20 cellular contexts compared by ENCODE assay signal in genomic region chr21:44535963-44536362, GRCh38. TPM values are rescaled to one million over a fixed set of nuclear protein-coding genes. Genes with fewer than 3 reads are reported as not detected.
"Had no signal": no experiment of that assay in that cellular context is flagged by ENCODE, and none has a peak within 500 bp of the region (broad histone marks: within the 10 kb centered on the region; RNA-seq: fewer than 3 reads in every experiment).

No MANE protein-coding gene starts in this region.

- H3K27me3 Mint-ChIP-seq: T-cell had no signal

- H3K27ac ChIP-seq: left ventricle myocardium inferior, pancreas, sigmoid colon, testis, upper lobe of left lung had no signal

- H3K27ac Mint-ChIP-seq: activated CD4-positive, alpha-beta T cell treated with anti-CD3 and anti-CD28 coated beads, Interleukin-2, amount 10 ng/mL, durations not matched to agents 24 days and 14 days; activated naive CD4-positive, alpha-beta T cell treated with anti-CD3 and anti-CD28 coated beads, Interleukin-2, amount 50 U/mL, for 72 hours; stimulated activated memory B cell treated with anti-CD40 and anti-IgM and Interleukin-4, amounts not matched to agents 10 μg/mL and 1 μg/mL and 100 μg/mL, for 72 hours; T-cell had no signal

- H3K4me1 ChIP-seq: left ventricle myocardium inferior, pancreas, sigmoid colon, testis, upper lobe of left lung had no signal

- H3K4me1 Mint-ChIP-seq: activated CD4-positive, alpha-beta T cell treated with anti-CD3 and anti-CD28 coated beads, Interleukin-2, amount 10 ng/mL, durations not matched to agents 24 days and 14 days; stimulated activated memory B cell treated with anti-CD40 and anti-IgM and Interleukin-4, amounts not matched to agents 10 μg/mL and 1 μg/mL and 100 μg/mL, for 72 hours; T-cell had no signal

- H3K4me3 ChIP-seq: left ventricle myocardium inferior, pancreas, sigmoid colon, testis, upper lobe of left lung had no signal

- H3K36me3 Mint-ChIP-seq: activated naive CD4-positive, alpha-beta T cell treated with anti-CD3 and anti-CD28 coated beads, Interleukin-2, amount 50 U/mL, for 72 hours; stimulated activated memory B cell treated with anti-CD40 and anti-IgM and Interleukin-4, amounts not matched to agents 10 μg/mL and 1 μg/mL and 100 μg/mL, for 72 hours; T-cell had no signal

- H3K9me3 ChIP-seq: left ventricle myocardium inferior, pancreas, testis, upper lobe of left lung had no signal

- H3K9me3 Mint-ChIP-seq: activated naive CD4-positive, alpha-beta T cell treated with anti-CD3 and anti-CD28 coated beads, Interleukin-2, amount 50 U/mL, for 72 hours; stimulated activated memory B cell treated with anti-CD40 and anti-IgM and Interleukin-4, amounts not matched to agents 10 μg/mL and 1 μg/mL and 100 μg/mL, for 72 hours; T-cell had no signal

- ATAC-seq: activated naive CD4-positive, alpha-beta T cell treated with anti-CD3 and anti-CD28 coated beads, Interleukin-2, amount 50 U/mL, for 72 hours; pancreas; SK-N-SH treated with all-trans-retinoic acid at 6 μM for 48 hours; stimulated activated memory B cell treated with anti-CD40 and anti-IgM and Interleukin-4, amounts not matched to agents 10 μg/mL and 1 μg/mL and 100 μg/mL, for 72 hours; T-cell had no signal

- H3K27me3 ChIP-seq: pancreas, testis, upper lobe of left lung had no signal

- H3K4me3 Mint-ChIP-seq: activated CD4-positive, alpha-beta T cell treated with anti-CD3 and anti-CD28 coated beads, Interleukin-2, amount 10 ng/mL, durations not matched to agents 24 days and 14 days; stimulated activated memory B cell treated with anti-CD40 and anti-IgM and Interleukin-4, amounts not matched to agents 10 μg/mL and 1 μg/mL and 100 μg/mL, for 72 hours; T-cell had no signal

- DNase-seq: activated CD4-positive, alpha-beta T cell treated with anti-CD3 and anti-CD28 coated beads, Interleukin-2, amount 10 ng/mL, durations not matched to agents 24 days and 14 days; activated CD4-positive, CD25-positive, alpha-beta regulatory T cell; activated gamma-delta T cell; amygdala; caudate nucleus; erythroblast; foreskin melanocyte; left ventricle myocardium inferior; sigmoid colon; stimulated activated CD4-positive, alpha-beta T cell treated with anti-CD3 and anti-CD28 coated beads, Interleukin-4, amount 100 ng/mL, for 24 hours; testis; upper lobe of left lung had no signal

- H3K36me3 ChIP-seq: left ventricle myocardium inferior, pancreas, sigmoid colon, upper lobe of left lung had no signal

RNA-seq across cellular contexts. Expression of gene KRTAP10-1, which starts 4.0 kb away (rescaled TPM):
- total RNA-seq: activated CD4-positive, alpha-beta T cell treated with anti-CD3 and anti-CD28 coated beads, Interleukin-2, amount 10 ng/mL, durations not matched to agents 24 days and 14 days; activated CD8-positive, alpha-beta memory T cell treated with anti-CD3 and anti-CD28 coated beads for 36 hours; activated naive CD4-positive, alpha-beta T cell treated with anti-CD3 and anti-CD28 coated beads, Interleukin-2, amount 50 U/mL, for 72 hours; kidney epithelial cell; left ventricle myocardium inferior; mononuclear cell; pancreas; sigmoid colon; T-cell; testis; upper lobe of left lung had no signal
- polyA plus RNA-seq: pancreas, sigmoid colon had no signal

RNA-seq across cellular contexts. Expression of gene KRTAP10-2, which starts 15.3 kb away (rescaled TPM):
- total RNA-seq: activated CD4-positive, alpha-beta T cell treated with anti-CD3 and anti-CD28 coated beads, Interleukin-2, amount 10 ng/mL, durations not matched to agents 24 days and 14 days; activated CD8-positive, alpha-beta memory T cell treated with anti-CD3 and anti-CD28 coated beads for 36 hours; activated naive CD4-positive, alpha-beta T cell treated with anti-CD3 and anti-CD28 coated beads, Interleukin-2, amount 50 U/mL, for 72 hours; kidney epithelial cell; left ventricle myocardium inferior; mononuclear cell; pancreas; sigmoid colon; T-cell; testis; upper lobe of left lung had no signal
- polyA plus RNA-seq: pancreas, sigmoid colon had no signal

RNA-seq across cellular contexts. Expression of gene KRTAP10-3, which starts 22.6 kb away (rescaled TPM):
- total RNA-seq: activated CD4-positive, alpha-beta T cell treated with anti-CD3 and anti-CD28 coated beads, Interleukin-2, amount 10 ng/mL, durations not matched to agents 24 days and 14 days; activated CD8-positive, alpha-beta memory T cell treated with anti-CD3 and anti-CD28 coated beads for 36 hours; activated naive CD4-positive, alpha-beta T cell treated with anti-CD3 and anti-CD28 coated beads, Interleukin-2, amount 50 U/mL, for 72 hours; kidney epithelial cell; left ventricle myocardium inferior; mononuclear cell; pancreas; T-cell; testis; upper lobe of left lung had no signal
- polyA plus RNA-seq: pancreas, sigmoid colon had no signal

RNA-seq across cellular contexts. Expression of gene KRTAP10-4, which starts 37.6 kb away (rescaled TPM):
- total RNA-seq: activated CD4-positive, alpha-beta T cell treated with anti-CD3 and anti-CD28 coated beads, Interleukin-2, amount 10 ng/mL, durations not matched to agents 24 days and 14 days; activated CD8-positive, alpha-beta memory T cell treated with anti-CD3 and anti-CD28 coated beads for 36 hours; activated naive CD4-positive, alpha-beta T cell treated with anti-CD3 and anti-CD28 coated beads, Interleukin-2, amount 50 U/mL, for 72 hours; kidney epithelial cell; left ventricle myocardium inferior; mononuclear cell; pancreas; sigmoid colon; T-cell; upper lobe of left lung had no signal
- polyA plus RNA-seq: pancreas, sigmoid colon had no signal

RNA-seq across cellular contexts. Expression of gene KRTAP10-5, which starts 44.4 kb away (rescaled TPM):
- total RNA-seq: activated CD4-positive, alpha-beta T cell treated with anti-CD3 and anti-CD28 coated beads, Interleukin-2, amount 10 ng/mL, durations not matched to agents 24 days and 14 days; activated CD8-positive, alpha-beta memory T cell treated with anti-CD3 and anti-CD28 coated beads for 36 hours; activated naive CD4-positive, alpha-beta T cell treated with anti-CD3 and anti-CD28 coated beads, Interleukin-2, amount 50 U/mL, for 72 hours; kidney epithelial cell; left ventricle myocardium inferior; mononuclear cell; pancreas; sigmoid colon; T-cell; testis; upper lobe of left lung had no signal
- polyA plus RNA-seq: pancreas, sigmoid colon had no signal
